In the genomic region with DNA sequence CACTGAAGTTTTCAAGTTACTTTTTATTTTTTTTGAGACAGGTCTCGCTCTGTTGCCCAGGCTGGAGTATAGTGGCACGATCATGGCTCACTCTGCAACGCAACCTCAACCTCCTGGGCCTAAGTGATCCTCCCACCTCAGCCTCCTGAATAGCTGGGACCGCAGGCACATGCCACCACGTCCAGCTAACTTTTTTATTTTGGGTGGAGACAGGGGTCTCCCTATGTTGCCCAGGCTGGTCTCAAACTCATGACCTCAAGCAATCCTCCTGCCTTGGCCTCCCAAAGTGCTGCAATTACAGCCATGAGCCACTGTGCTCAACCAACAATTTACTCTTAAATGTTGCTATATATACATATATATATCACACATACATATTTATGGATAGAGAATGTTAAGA, we compare ENCODE assay signal across 8 cellular contexts. TPM values are rescaled to one million over a fixed set of nuclear protein-coding genes. Genes with fewer than 3 reads are reported as not detected.
DNase-seq lines count a peak whose midpoint lies in the region; ATAC-seq, FAIRE-seq and TF ChIP-seq lines count a peak whose summit lies in the region.

No MANE protein-coding gene starts in this region.

- no peak for TF ChIP-seq EP300 in A549 (IDR thresholded peaks at IDR 0.05)

- FAIRE-seq in A549 (lab: Jason Lieb, UNC), result no peak

- H3K4me1 Mint-ChIP-seq in IgD-negative memory B cell (peaks cover 38 to 50% (median 42%) of the 10 kb centered on the region in 3 donors), osteocyte (ENCODE audit: unreplicated experiment) (peaks cover 42% of the 10 kb centered on the region)
- H3K4me1 Mint-ChIP-seq in dendritic cell treated with granulocyte-macrophage colony-stimulating factor and Interleukin-4, amounts not matched to agents 40 ng/mL and 50 ng/mL, for 4 days (ENCODE audit: low read depth), result peaks cover 71% of the 10 kb centered on the region

- H3K4me3 Mint-ChIP-seq in IgD-negative memory B cell, result peak overlapping the region in 1 of 4 donors; percentile 93
- no peak overlapping the region for H3K4me3 Mint-ChIP-seq in dendritic cell treated with granulocyte-macrophage colony-stimulating factor and Interleukin-4, amounts not matched to agents 40 ng/mL and 50 ng/mL, for 4 days
- no peak overlapping the region for H3K4me3 Mint-ChIP-seq in osteocyte (ENCODE audit: unreplicated experiment)

- peaks cover 11% of the 10 kb centered on the region for H3K9me3 ChIP-seq in A549

- H3K27me3 Mint-ChIP-seq in IgD-negative memory B cell (no peaks in the 10 kb centered on the region), osteocyte (ENCODE audit: unreplicated experiment) (no peaks in the 10 kb centered on the region)
- H3K27me3 Mint-ChIP-seq in dendritic cell treated with granulocyte-macrophage colony-stimulating factor and Interleukin-4, amounts not matched to agents 40 ng/mL and 50 ng/mL, for 4 days, result no peaks in the 10 kb centered on the region

- peak overlapping the region in 2 of 3 donors; percentile 78 to 79 for H3K27ac Mint-ChIP-seq in IgD-negative memory B cell
- H3K27ac Mint-ChIP-seq in dendritic cell treated with granulocyte-macrophage colony-stimulating factor and Interleukin-4, amounts not matched to agents 40 ng/mL and 50 ng/mL, for 4 days, result peak overlapping the region; percentile 82
- H3K27ac Mint-ChIP-seq in osteocyte (ENCODE audit: unreplicated experiment), result peak overlapping the region; percentile 99

- H3K9me3 Mint-ChIP-seq in IgD-negative memory B cell (no peaks in the 10 kb centered on the region), osteocyte (ENCODE audit: unreplicated experiment) (no peaks in the 10 kb centered on the region)
- no peaks in the 10 kb centered on the region for H3K9me3 Mint-ChIP-seq in dendritic cell treated with granulocyte-macrophage colony-stimulating factor and Interleukin-4, amounts not matched to agents 40 ng/mL and 50 ng/mL, for 4 days

- TF ChIP-seq RAD21 in A549 (conservative IDR thresholded peaks at IDR 0.05 in 1 of 2, IDR thresholded peaks at IDR 0.05 in 1 of 2), result no peak

- WGBS in A549 (ENCODE audit: missing lambda C conversion rate), result 97% methylated on average over 5 of the region's 5 CpGs

- TF ChIP-seq CTCF in A549 (IDR thresholded peaks at IDR 0.05) (no peak), osteocyte (IDR thresholded peaks at IDR 0.05) (no peak)

- DNase-seq in A549 (ENCODE audit: low read depth in 1 of 2, low spot score in 1 of 2) (no peak), osteocyte (ENCODE audit: extremely low spot score, unreplicated experiment) (no peak), NCI-H1048 (lab: John Stamatoyannopoulos, UW) (no peak), AML-193 (lab: John Stamatoyannopoulos, UW) (no peak), GM19240 (ENCODE audit: insufficient read length, low spot score) (no peak)

- H3K4me2 ChIP-seq in A549, result peak overlapping the region; percentile 82

- ATAC-seq in A549, result no peak
- no peak for ATAC-seq in GM21447 (IDR thresholded peaks at IDR 0.05; ENCODE audit: unreplicated experiment)

- peak overlapping the region; percentile 91 to 93 for H3K27ac ChIP-seq in A549

- peaks cover 27% of the 10 kb centered on the region for H3K4me1 ChIP-seq in A549

- POLR2A ChIA-PET in A549 (lab: Yijun Ruan, JAX), result interaction anchor here (1.9 to 3.4 kb wide), 2 partner anchors 28 to 50 kb away, joined by 12 to 63 read pairs; partner anchors contain the start of genes LGALS3 and MAPK1IP1L

- CTCF ChIA-PET in A549 (lab: Yijun Ruan, JAX), result interaction anchor here (0.7 to 5.2 kb wide), 5 partner anchors 10 to 59 kb away, joined by 3 to 34 read pairs (median 16); no protein-coding TSS in a partner anchor

- H3K4me3 ChIP-seq in A549, result no peak overlapping the region

- H3K36me3 Mint-ChIP-seq in IgD-negative memory B cell (no peaks in the 10 kb centered on the region), osteocyte (ENCODE audit: unreplicated experiment) (no peaks in the 10 kb centered on the region)
- H3K36me3 Mint-ChIP-seq in dendritic cell treated with granulocyte-macrophage colony-stimulating factor and Interleukin-4, amounts not matched to agents 40 ng/mL and 50 ng/mL, for 4 days (ENCODE audit: low read depth), result peaks cover 8% of the 10 kb centered on the region

- no peak for TF ChIP-seq POLR2A in A549 (IDR thresholded peaks at IDR 0.05; ENCODE audit: low read length)

- intact Hi-C loops in dendritic cell treated with granulocyte-macrophage colony-stimulating factor and Interleukin-4, amounts not matched to agents 40 ng/mL and 50 ng/mL, for 4 days (cut with micrococcal nuclease), result no loop called here

TF ChIP-seq in A549, 52 proteins besides CTCF, POLR2A, EP300 and RAD21:
- no peak for TF ChIP-seq CEBPB (IDR thresholded peaks at IDR 0.05)
- TF ChIP-seq HOXA7 (CRISPR knock-in tag; IDR thresholded peaks at IDR 0.05), result no peak
- no peak for TF ChIP-seq CHD4 (IDR thresholded peaks at IDR 0.05; ENCODE audit: borderline replicate concordance)
- TF ChIP-seq SREBF2 (IDR thresholded peaks at IDR 0.05), result no peak
- TF ChIP-seq CBX8 (IDR thresholded peaks at IDR 0.05), result no peak
- TF ChIP-seq RNF2 (IDR thresholded peaks at IDR 0.05; ENCODE audit: borderline replicate concordance, low read depth), result no peak
- no peak for TF ChIP-seq HDAC2 (IDR thresholded peaks at IDR 0.05)
- TF ChIP-seq SMC3 (IDR thresholded peaks at IDR 0.05), result no peak
- no peak for TF ChIP-seq MYC (IDR thresholded peaks at IDR 0.05; ENCODE audit: borderline replicate concordance, low read length)
- TF ChIP-seq USF2 (IDR thresholded peaks at IDR 0.05), result no peak
- TF ChIP-seq EHF (CRISPR knock-in tag; IDR thresholded peaks at IDR 0.05), result no peak
- TF ChIP-seq NR3C1 (IDR thresholded peaks at IDR 0.05), result no peak
- TF ChIP-seq KDM5A (IDR thresholded peaks at IDR 0.05), result no peak
- no peak for TF ChIP-seq ZFP36 (IDR thresholded peaks at IDR 0.05; ENCODE audit: borderline replicate concordance, partially characterized antibody)
- no peak for TF ChIP-seq NPAS2 (CRISPR knock-in tag; IDR thresholded peaks at IDR 0.05; ENCODE audit: borderline replicate concordance)
- TF ChIP-seq RCOR1 (IDR thresholded peaks at IDR 0.05; ENCODE audit: low read depth, low read length), result no peak
- TF ChIP-seq, protein P1, sequence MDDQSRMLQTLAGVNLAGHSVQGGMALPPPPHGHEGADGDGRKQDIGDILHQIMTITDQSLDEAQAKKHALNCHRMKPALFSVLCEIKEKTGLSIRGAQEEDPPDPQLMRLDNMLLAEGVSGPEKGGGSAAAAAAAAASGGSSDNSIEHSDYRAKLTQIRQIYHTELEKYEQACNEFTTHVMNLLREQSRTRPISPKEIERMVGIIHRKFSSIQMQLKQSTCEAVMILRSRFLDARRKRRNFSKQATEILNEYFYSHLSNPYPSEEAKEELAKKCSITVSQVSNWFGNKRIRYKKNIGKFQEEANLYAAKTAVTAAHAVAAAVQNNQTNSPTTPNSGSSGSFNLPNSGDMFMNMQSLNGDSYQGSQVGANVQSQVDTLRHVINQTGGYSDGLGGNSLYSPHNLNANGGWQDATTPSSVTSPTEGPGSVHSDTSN (IDR thresholded peaks at IDR 0.05), result no peak
- no peak for TF ChIP-seq TFCP2L1 (CRISPR knock-in tag; IDR thresholded peaks at IDR 0.05)
- TF ChIP-seq ZC3H11A (IDR thresholded peaks at IDR 0.05), result no peak
- no peak for TF ChIP-seq MAZ (IDR thresholded peaks at IDR 0.05; ENCODE audit: borderline replicate concordance, low read depth, low read length)

RNA-seq across cellular contexts. Expression of gene LGALS3, which starts 27.4 kb away (rescaled TPM):
- polyA plus RNA-seq in A549 (2011; rRNA removed) (53.6 and 61.0 TPM in 2 replicates), A549 (2017; fragmentation: RNase III; extraction: RNeasy Plus Mini Kit Qiagen cat#74134 plus additional on column Dnase treatment) (57.2 to 65.6 TPM (median 60.2 TPM) in 3 replicates), IgD-negative memory B cell (7.6 TPM)
- 40.9 and 52.4 TPM in 2 replicates for polyA plus RNA-seq in A549 (2012; cell fraction: cytosol; rRNA removed)
- polyA plus RNA-seq in A549 (2012; cell fraction: nucleus; rRNA removed), result 64.0 and 70.6 TPM in 2 replicates
- polyA minus RNA-seq in A549 (2011; rRNA and poly(A)+ RNA removed), result 21.6 and 22.6 TPM in 2 replicates
- 90.8 and 91.0 TPM in 2 replicates for total RNA-seq in osteocyte

RNA-seq across cellular contexts. Expression of gene MAPK1IP1L, which starts 50.3 kb away (rescaled TPM):
- polyA plus RNA-seq in A549 (2011; rRNA removed) (72.3 and 76.1 TPM in 2 replicates), A549 (2017; fragmentation: RNase III; extraction: RNeasy Plus Mini Kit Qiagen cat#74134 plus additional on column Dnase treatment) (42.9 to 48.2 TPM (median 43.0 TPM) in 3 replicates), IgD-negative memory B cell (119 TPM)
- 145 and 182 TPM in 2 replicates for polyA plus RNA-seq in A549 (2012; cell fraction: cytosol; rRNA removed)
- 144 and 188 TPM in 2 replicates for polyA plus RNA-seq in A549 (2012; cell fraction: nucleus; rRNA removed)
- 284 and 330 TPM in 2 replicates for polyA minus RNA-seq in A549 (2011; rRNA and poly(A)+ RNA removed)
- total RNA-seq in osteocyte, result 85.7 and 102 TPM in 2 replicates
